In the genomic region with DNA sequence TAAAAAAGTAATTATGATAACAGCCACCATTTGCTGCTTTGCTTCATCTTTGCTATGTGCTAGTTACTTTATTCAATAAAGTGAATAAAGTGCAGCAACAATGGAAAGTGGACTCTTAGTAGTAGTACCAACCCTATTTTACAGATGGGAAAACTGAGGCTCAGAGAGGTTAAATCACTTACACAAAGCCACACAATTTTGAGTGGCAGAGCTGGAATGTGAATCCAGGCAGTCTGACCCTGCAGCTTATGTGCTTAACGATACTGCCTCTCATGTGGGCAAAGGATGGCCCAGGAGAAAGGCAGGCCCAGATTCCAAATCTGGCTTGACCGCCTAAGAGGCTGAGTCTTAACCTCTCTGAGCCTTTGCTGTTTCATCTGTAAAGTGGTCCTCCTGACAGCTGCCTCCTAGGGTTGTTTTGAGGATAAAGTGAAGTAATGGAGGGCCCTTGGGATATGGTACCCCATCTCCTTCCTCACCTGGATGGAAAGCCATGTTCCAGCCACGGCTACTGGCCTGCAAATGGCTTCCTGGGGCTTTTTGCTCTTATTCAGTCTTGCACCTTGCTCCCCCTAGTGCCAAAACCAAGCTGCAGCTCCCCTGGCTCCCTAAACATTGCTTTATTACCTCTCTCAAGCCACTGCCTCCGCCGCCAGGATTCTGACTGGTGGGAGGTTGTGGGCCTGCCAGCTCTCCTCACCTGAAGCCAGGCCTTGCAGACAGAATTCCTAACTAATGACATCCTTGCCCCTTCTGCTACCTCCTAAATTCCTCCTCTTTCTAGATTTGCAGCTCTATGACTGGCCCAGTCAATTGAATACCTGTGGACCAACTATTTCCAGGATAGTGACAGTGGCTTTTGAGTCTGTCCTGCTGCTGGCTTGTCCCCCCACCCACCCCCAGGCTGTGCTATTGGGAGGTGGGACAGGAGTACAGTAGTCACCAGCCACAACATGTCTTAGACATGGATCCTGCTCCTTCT, we compare ENCODE assay signal across 8 cellular contexts.
A peak's percentile ranks its signal among the peaks of the same experiment; 100 is the strongest.
DNase-seq lines count a peak whose midpoint lies in the region; ATAC-seq, FAIRE-seq and TF ChIP-seq lines count a peak whose summit lies in the region.

No MANE protein-coding gene starts in this region.

- peaks cover 0 to 25% (median 10%) of the 10 kb centered on the region in 4 donors for H3K4me1 Mint-ChIP-seq in CD4-positive, CD25-positive, alpha-beta regulatory T cell
- H3K4me1 Mint-ChIP-seq in endothelial cell (ENCODE audit: unreplicated experiment) (peaks cover 10% of the 10 kb centered on the region), osteocyte (ENCODE audit: unreplicated experiment) (no peaks in the 10 kb centered on the region)

- DNase-seq in CD4-positive, CD25-positive, alpha-beta regulatory T cell, result peak; percentile 21 to 77 (median 55)
- DNase-seq in H54 (ENCODE audit: insufficient read length, low spot score) (peak; percentile 38), NCI-H82 treated with DMSO at 0.1 percent for 48 hours (lab: John Stamatoyannopoulos, UW; ENCODE audit: unreplicated experiment) (peak; percentile 54), endothelial cell (ENCODE audit: low spot score) (peak; percentile 74), osteocyte (ENCODE audit: extremely low spot score, unreplicated experiment) (no peak), lower leg skin (ENCODE audit: low spot score in 2 of 2) (no peak)
- peak; percentile 82 for DNase-seq in activated CD8-positive, alpha-beta memory T cell treated with anti-CD3 and anti-CD28 coated beads for 24 hours

- H3K4me3 ChIP-seq in CD4-positive, CD25-positive, alpha-beta regulatory T cell (ENCODE audit: low read depth, low read length), result no peak overlapping the region
- H3K4me3 ChIP-seq in lower leg skin (ENCODE audit: low read depth, poor library complexity, severe bottlenecking), result no peak overlapping the region

- no peaks in the 10 kb centered on the region for H3K9me3 Mint-ChIP-seq in CD4-positive, CD25-positive, alpha-beta regulatory T cell
- H3K9me3 Mint-ChIP-seq in endothelial cell (ENCODE audit: unreplicated experiment) (no peaks in the 10 kb centered on the region), osteocyte (ENCODE audit: unreplicated experiment) (no peaks in the 10 kb centered on the region)

- H3K4me1 ChIP-seq in CD4-positive, CD25-positive, alpha-beta regulatory T cell (ENCODE audit: control insufficient read depth, insufficient read depth, low read length, poor library complexity, severe bottlenecking), result no peaks in the 10 kb centered on the region

- TF ChIP-seq CTCF in endothelial cell (IDR thresholded peaks at IDR 0.05; ENCODE audit: unreplicated experiment), result peak; percentile 54
- TF ChIP-seq CTCF in osteocyte (IDR thresholded peaks at IDR 0.05), result peak; percentile 57
- no peak for TF ChIP-seq CTCF in lower leg skin (IDR thresholded peaks at IDR 0.05)

- peak; percentile 67 to 72 for ATAC-seq in CD4-positive, CD25-positive, alpha-beta regulatory T cell (ENCODE audit: low read depth in 2 of 2)
- ATAC-seq in HG02571 (IDR thresholded peaks at IDR 0.05; ENCODE audit: unreplicated experiment), result no peak

- no peaks in the 10 kb centered on the region for H3K36me3 ChIP-seq in CD4-positive, CD25-positive, alpha-beta regulatory T cell (ENCODE audit: control insufficient read depth, insufficient read depth, low read length)

- H3K4me3 Mint-ChIP-seq in CD4-positive, CD25-positive, alpha-beta regulatory T cell, result no peak overlapping the region
- H3K4me3 Mint-ChIP-seq in endothelial cell (ENCODE audit: unreplicated experiment) (no peak overlapping the region), osteocyte (ENCODE audit: unreplicated experiment) (no peak overlapping the region)

- no peaks in the 10 kb centered on the region for H3K27me3 Mint-ChIP-seq in CD4-positive, CD25-positive, alpha-beta regulatory T cell
- H3K27me3 Mint-ChIP-seq in endothelial cell (ENCODE audit: unreplicated experiment) (peaks cover 10% of the 10 kb centered on the region), osteocyte (ENCODE audit: unreplicated experiment) (no peaks in the 10 kb centered on the region)

- intact Hi-C loops in lower leg skin (cut with DNase I; ENCODE audit: low total_unique reads), result no loop called here

- no peaks in the 10 kb centered on the region for H3K27me3 ChIP-seq in CD4-positive, CD25-positive, alpha-beta regulatory T cell (ENCODE audit: control insufficient read depth, insufficient read depth, low read length)

- no peak for TF ChIP-seq POLR2A in H54 (IDR thresholded peaks at IDR 0.05; ENCODE audit: low read depth, low read length)
- TF ChIP-seq POLR2A in lower leg skin (IDR thresholded peaks at IDR 0.05), result no peak

- FAIRE-seq in H54 (lab: Jason Lieb, UNC), result no peak

- peak overlapping the region in 2 of 3 donors; percentile 12 to 70 for H3K27ac Mint-ChIP-seq in CD4-positive, CD25-positive, alpha-beta regulatory T cell
- H3K27ac Mint-ChIP-seq in endothelial cell (ENCODE audit: unreplicated experiment) (no peak overlapping the region), osteocyte (ENCODE audit: unreplicated experiment) (no peak overlapping the region)

- no peaks in the 10 kb centered on the region for H3K9me3 ChIP-seq in CD4-positive, CD25-positive, alpha-beta regulatory T cell (ENCODE audit: control insufficient read depth in 2 of 2, low read length in 2 of 2)

- H3K36me3 Mint-ChIP-seq in CD4-positive, CD25-positive, alpha-beta regulatory T cell, result peaks cover 4% of the 10 kb centered on the region
- H3K36me3 Mint-ChIP-seq in endothelial cell (ENCODE audit: low read depth, unreplicated experiment) (peaks cover 5% of the 10 kb centered on the region), osteocyte (ENCODE audit: unreplicated experiment) (no peaks in the 10 kb centered on the region)

- 46 to 74% methylated on average over 5 of the region's 5 CpGs for WGBS in lower leg skin, 2 donors

- no peak overlapping the region for H3K27ac ChIP-seq in CD4-positive, CD25-positive, alpha-beta regulatory T cell (ENCODE audit: insufficient read depth, low read length, poor library complexity, severe bottlenecking)

Comparison
In these comparisons a context has a peak if more than half of its experiments do, and no peak if none do; other contexts are left out.
1. DNase-seq: peak in CD4-positive, CD25-positive, alpha-beta regulatory T cell (3 of 3), H54 (single experiment), NCI-H82 treated with DMSO at 0.1 percent for 48 hours (single experiment), activated CD8-positive, alpha-beta memory T cell treated with anti-CD3 and anti-CD28 coated beads for 24 hours (single experiment) and endothelial cell (single experiment); none in osteocyte (single experiment) and lower leg skin (0 of 2).
2. H3K27ac Mint-ChIP-seq: peak in CD4-positive, CD25-positive, alpha-beta regulatory T cell (2 of 3); none in endothelial cell (single experiment) and osteocyte (single experiment).
3. CTCF ChIP-seq: peak in endothelial cell (single experiment) and osteocyte (single experiment); none in lower leg skin (0 of 3).